In the genomic region with DNA sequence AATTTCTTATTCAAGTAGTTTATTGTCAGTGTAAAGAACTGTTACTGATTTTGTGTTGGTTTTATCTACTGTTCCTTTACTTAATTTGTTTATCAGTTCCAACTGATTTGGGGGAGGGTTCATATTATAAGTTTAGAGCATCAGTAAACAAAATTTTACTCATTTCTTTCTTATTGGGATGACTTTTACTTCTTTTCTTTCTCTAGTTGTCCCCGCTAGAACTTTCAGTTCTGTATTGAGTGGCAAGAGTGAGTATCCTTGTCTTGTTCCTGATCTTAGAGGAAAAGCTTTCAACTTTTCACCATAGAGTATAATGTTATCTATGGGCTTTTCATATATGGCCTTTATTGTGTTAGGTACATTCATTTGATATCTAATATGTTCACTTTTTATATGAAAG, we compare ENCODE assay signal across 23 cellular contexts.
"Had no signal": no experiment of that assay in that cellular context is flagged by ENCODE, and none has a peak within 500 bp of the region (broad histone marks: within the 10 kb centered on the region; RNA-seq: fewer than 3 reads in every experiment).

No MANE protein-coding gene starts in this region.

- H3K4me1 ChIP-seq: neural progenitor cell, stomach had no signal

- H3K27ac ChIP-seq: dorsolateral prefrontal cortex, hepatocyte, neural progenitor cell, ovary, stomach, thoracic aorta had no signal

- H3K4me2 ChIP-seq: hepatocyte, neural progenitor cell had no signal

- ATAC-seq: left colon; left ventricle myocardium superior; natural killer cell treated with Interleukin-12 subunit alpha and Interleukin-12 subunit beta and Interleukin-15 and Interleukin-18, amount 100 ng/mL, for 72 hours; right cardiac atrium had no signal

- H3K27me3 ChIP-seq: dorsolateral prefrontal cortex, hepatocyte, neural progenitor cell, ovary, stomach had no signal

- DNase-seq: dorsolateral prefrontal cortex; effector CD8-positive, alpha-beta T cell; foreskin melanocyte; head of caudate nucleus; kidney; left colon; left ventricle myocardium superior; mesenchymal stem cell; midbrain; nucleus accumbens; ovary; right cardiac atrium; small intestine; stimulated activated CD4-positive, alpha-beta T cell treated with anti-CD3 and anti-CD28 coated beads, Interleukin-12 subunit alpha, Interleukin-12 subunit beta, amount 100 ng/mL, for 4 hours; stimulated activated naive CD4-positive, alpha-beta T cell; stomach; substantia nigra; trophoblast cell had no signal

- H3K79me2 ChIP-seq: hepatocyte had no signal

- H3K36me3 ChIP-seq: neural progenitor cell, ovary, stomach, thoracic aorta had no signal

- H3K4me3 ChIP-seq: dorsolateral prefrontal cortex, hepatocyte, lung, neural progenitor cell, ovary, stomach, thoracic aorta had no signal

- H3K9me3 Mint-ChIP-seq: neural progenitor cell had no signal

- H3K4me1 Mint-ChIP-seq: neural progenitor cell had no signal

- H2AFZ ChIP-seq: hepatocyte, neural progenitor cell had no signal

- H3K27ac Mint-ChIP-seq: natural killer cell treated with Interleukin-12 subunit alpha and Interleukin-12 subunit beta and Interleukin-15 and Interleukin-18, amount 100 ng/mL, for 72 hours; neural progenitor cell had no signal

- H3K9me3 ChIP-seq: ovary, stomach, thoracic aorta had no signal

- H3K27me3 Mint-ChIP-seq: natural killer cell treated with Interleukin-12 subunit alpha and Interleukin-12 subunit beta and Interleukin-15 and Interleukin-18, amount 100 ng/mL, for 72 hours had no signal

- H3K36me3 Mint-ChIP-seq: natural killer cell treated with Interleukin-12 subunit alpha and Interleukin-12 subunit beta and Interleukin-15 and Interleukin-18, amount 100 ng/mL, for 72 hours; neural progenitor cell had no signal

- H3K9ac ChIP-seq: neural progenitor cell had no signal

- H3K4me3 Mint-ChIP-seq: natural killer cell treated with Interleukin-12 subunit alpha and Interleukin-12 subunit beta and Interleukin-15 and Interleukin-18, amount 100 ng/mL, for 72 hours; neural progenitor cell had no signal
